ENCODE assay signal across 1 cellular context in genomic region chr5:43019615-43020293, GRCh38.
TF ChIP-seq lines count a peak whose summit lies in the region.

No MANE protein-coding gene starts in this region.

TF ChIP-seq in HepG2, 621 proteins besides CTCF, POLR2A, EP300 and RAD21 (continued from another document and continues in another):
- TF ChIP-seq SRY (CRISPR knock-in tag; IDR thresholded peaks at IDR 0.05) (0 out of 2 replicates have a peak, but pooled peaks have one; percentile 38), MYPOP (CRISPR knock-in tag; IDR thresholded peaks at IDR 0.05) (peak; percentile 97), REL (CRISPR knock-in tag; conservative IDR thresholded peaks at IDR 0.05) (0 out of 2 replicates have a peak, but pooled peaks have one; percentile 21), ZNF761 (CRISPR knock-in tag; conservative IDR thresholded peaks at IDR 0.05) (0 out of 2 replicates have a peak, but pooled peaks have one; percentile 39), ZNF317 (CRISPR knock-in tag; IDR thresholded peaks at IDR 0.05) (0 out of 2 replicates have a peak, but pooled peaks have one; percentile 27), CEBPB (IDR thresholded peaks at IDR 0.05; ENCODE audit: borderline replicate concordance, low read depth, low read length) (no peak), ZNF432 (CRISPR knock-in tag; IDR thresholded peaks at IDR 0.05; ENCODE audit: borderline replicate concordance) (no peak), ERF (CRISPR knock-in tag; IDR thresholded peaks at IDR 0.05) (peak; percentile 47; the same call in 1 of the 2 replicates), CEBPZ (IDR thresholded peaks at IDR 0.05; ENCODE audit: low read length) (no peak), ZNF276 (CRISPR knock-in tag; IDR thresholded peaks at IDR 0.05; ENCODE audit: low read depth) (0 out of 2 replicates have a peak, but pooled peaks have one; percentile 42), MED1 (CRISPR knock-in tag; IDR thresholded peaks at IDR 0.05) (peak; percentile 27; the same call in 1 of the 2 replicates), GZF1 (CRISPR knock-in tag; IDR thresholded peaks at IDR 0.05) (0 out of 2 replicates have a peak, but pooled peaks have one; percentile 23), TARDBP (CRISPR knock-in tag; IDR thresholded peaks at IDR 0.05) (peak; percentile 28; the same call in 1 of the 2 replicates), ZBTB37 (CRISPR knock-in tag; IDR thresholded peaks at IDR 0.05) (peak; percentile 100), KAT2B (IDR thresholded peaks at IDR 0.05; ENCODE audit: borderline replicate concordance, low read depth, low read length) (no peak), UBTF (CRISPR knock-in tag; IDR thresholded peaks at IDR 0.05) (peak; percentile 72), ZFX (CRISPR knock-in tag; IDR thresholded peaks at IDR 0.05; ENCODE audit: low read depth) (peak; percentile 38; the same call in 1 of the 2 replicates), BRCA1 (CRISPR knock-in tag; IDR thresholded peaks at IDR 0.05) (peak; percentile 42; the same call in 1 of the 2 replicates), ETV5 (CRISPR knock-in tag; IDR thresholded peaks at IDR 0.05; ENCODE audit: borderline replicate concordance) (peak; percentile 23; the same call in 1 of the 2 replicates), KMT2A (CRISPR knock-in tag; IDR thresholded peaks at IDR 0.05) (peak; percentile 85), ZSCAN9 (CRISPR knock-in tag; IDR thresholded peaks at IDR 0.05; ENCODE audit: borderline replicate concordance) (0 out of 2 replicates have a peak, but pooled peaks have one; percentile 31), IRF2 (CRISPR knock-in tag; IDR thresholded peaks at IDR 0.05) (peak; percentile 20; the same call in 1 of the 2 replicates), KDM2A (CRISPR knock-in tag; IDR thresholded peaks at IDR 0.05; ENCODE audit: borderline replicate concordance, low read depth) (peak; percentile 9; the same call in 1 of the 2 replicates), JUND (CRISPR knock-in tag; IDR thresholded peaks at IDR 0.05) (no peak), ELF3 (CRISPR knock-in tag; IDR thresholded peaks at IDR 0.05) (peak; percentile 90), HMG20A (CRISPR knock-in tag; IDR thresholded peaks at IDR 0.05; ENCODE audit: borderline replicate concordance) (peak; percentile 36; the same call in 1 of the 2 replicates), ATF1 (CRISPR knock-in tag; IDR thresholded peaks at IDR 0.05) (no peak), IKZF5 (CRISPR knock-in tag; IDR thresholded peaks at IDR 0.05) (peak; percentile 25; the same call in 1 of the 2 replicates), SAP130 (CRISPR knock-in tag; IDR thresholded peaks at IDR 0.05; ENCODE audit: low read depth) (peak; percentile 80), RFXAP (CRISPR knock-in tag; IDR thresholded peaks at IDR 0.05; ENCODE audit: borderline replicate concordance) (no peak), KAT8 (CRISPR knock-in tag; IDR thresholded peaks at IDR 0.05) (peak; percentile 47; the same call in 1 of the 2 replicates), ZNF580 (CRISPR knock-in tag; IDR thresholded peaks at IDR 0.05; ENCODE audit: borderline replicate concordance, low read depth) (peak; percentile 37; the same call in 1 of the 2 replicates), SALL1 (CRISPR knock-in tag; IDR thresholded peaks at IDR 0.05) (peak; percentile 53; the same call in 1 of the 2 replicates), RNF2 (conservative IDR thresholded peaks at IDR 0.05; ENCODE audit: low read depth) (no peak), NKX3-1 (CRISPR knock-in tag; IDR thresholded peaks at IDR 0.05) (0 out of 2 replicates have a peak, but pooled peaks have one; percentile 27), ZNF556 (CRISPR knock-in tag; IDR thresholded peaks at IDR 0.05; ENCODE audit: borderline replicate concordance) (0 out of 2 replicates have a peak, but pooled peaks have one; percentile 27), ZNF34 (CRISPR knock-in tag; IDR thresholded peaks at IDR 0.05; ENCODE audit: borderline replicate concordance) (peak; percentile 47; the same call in 1 of the 2 replicates), ISL2 (CRISPR knock-in tag; IDR thresholded peaks at IDR 0.05) (0 out of 2 replicates have a peak, but pooled peaks have one; percentile 11)
- TF ChIP-seq, protein P1, sequence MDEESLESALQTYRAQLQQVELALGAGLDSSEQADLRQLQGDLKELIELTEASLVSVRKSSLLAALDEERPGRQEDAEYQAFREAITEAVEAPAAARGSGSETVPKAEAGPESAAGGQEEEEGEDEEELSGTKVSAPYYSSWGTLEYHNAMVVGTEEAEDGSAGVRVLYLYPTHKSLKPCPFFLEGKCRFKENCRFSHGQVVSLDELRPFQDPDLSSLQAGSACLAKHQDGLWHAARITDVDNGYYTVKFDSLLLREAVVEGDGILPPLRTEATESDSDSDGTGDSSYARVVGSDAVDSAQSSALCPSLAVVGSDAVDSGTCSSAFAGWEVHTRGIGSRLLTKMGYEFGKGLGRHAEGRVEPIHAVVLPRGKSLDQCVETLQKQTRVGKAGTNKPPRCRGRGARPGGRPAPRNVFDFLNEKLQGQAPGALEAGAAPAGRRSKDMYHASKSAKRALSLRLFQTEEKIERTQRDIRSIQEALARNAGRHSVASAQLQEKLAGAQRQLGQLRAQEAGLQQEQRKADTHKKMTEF (CRISPR knock-in tag; IDR thresholded peaks at IDR 0.05) = peak; percentile 33; the same call in 1 of the 2 replicates
- TF ChIP-seq, protein P2, sequence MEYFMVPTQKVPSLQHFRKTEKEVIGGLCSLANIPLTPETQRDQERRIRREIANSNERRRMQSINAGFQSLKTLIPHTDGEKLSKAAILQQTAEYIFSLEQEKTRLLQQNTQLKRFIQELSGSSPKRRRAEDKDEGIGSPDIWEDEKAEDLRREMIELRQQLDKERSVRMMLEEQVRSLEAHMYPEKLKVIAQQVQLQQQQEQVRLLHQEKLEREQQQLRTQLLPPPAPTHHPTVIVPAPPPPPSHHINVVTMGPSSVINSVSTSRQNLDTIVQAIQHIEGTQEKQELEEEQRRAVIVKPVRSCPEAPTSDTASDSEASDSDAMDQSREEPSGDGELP (IDR thresholded peaks at IDR 0.05; ENCODE audit: borderline replicate concordance, low read depth) = peak; percentile 32; the same call in 1 of the 2 replicates
- TF ChIP-seq, protein P3, sequence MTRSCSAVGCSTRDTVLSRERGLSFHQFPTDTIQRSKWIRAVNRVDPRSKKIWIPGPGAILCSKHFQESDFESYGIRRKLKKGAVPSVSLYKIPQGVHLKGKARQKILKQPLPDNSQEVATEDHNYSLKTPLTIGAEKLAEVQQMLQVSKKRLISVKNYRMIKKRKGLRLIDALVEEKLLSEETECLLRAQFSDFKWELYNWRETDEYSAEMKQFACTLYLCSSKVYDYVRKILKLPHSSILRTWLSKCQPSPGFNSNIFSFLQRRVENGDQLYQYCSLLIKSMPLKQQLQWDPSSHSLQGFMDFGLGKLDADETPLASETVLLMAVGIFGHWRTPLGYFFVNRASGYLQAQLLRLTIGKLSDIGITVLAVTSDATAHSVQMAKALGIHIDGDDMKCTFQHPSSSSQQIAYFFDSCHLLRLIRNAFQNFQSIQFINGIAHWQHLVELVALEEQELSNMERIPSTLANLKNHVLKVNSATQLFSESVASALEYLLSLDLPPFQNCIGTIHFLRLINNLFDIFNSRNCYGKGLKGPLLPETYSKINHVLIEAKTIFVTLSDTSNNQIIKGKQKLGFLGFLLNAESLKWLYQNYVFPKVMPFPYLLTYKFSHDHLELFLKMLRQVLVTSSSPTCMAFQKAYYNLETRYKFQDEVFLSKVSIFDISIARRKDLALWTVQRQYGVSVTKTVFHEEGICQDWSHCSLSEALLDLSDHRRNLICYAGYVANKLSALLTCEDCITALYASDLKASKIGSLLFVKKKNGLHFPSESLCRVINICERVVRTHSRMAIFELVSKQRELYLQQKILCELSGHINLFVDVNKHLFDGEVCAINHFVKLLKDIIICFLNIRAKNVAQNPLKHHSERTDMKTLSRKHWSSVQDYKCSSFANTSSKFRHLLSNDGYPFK (CRISPR knock-in tag; IDR thresholded peaks at IDR 0.05; ENCODE audit: borderline replicate concordance) = 0 out of 2 replicates have a peak, but pooled peaks have one; percentile 12
- TF ChIP-seq, protein P4, sequence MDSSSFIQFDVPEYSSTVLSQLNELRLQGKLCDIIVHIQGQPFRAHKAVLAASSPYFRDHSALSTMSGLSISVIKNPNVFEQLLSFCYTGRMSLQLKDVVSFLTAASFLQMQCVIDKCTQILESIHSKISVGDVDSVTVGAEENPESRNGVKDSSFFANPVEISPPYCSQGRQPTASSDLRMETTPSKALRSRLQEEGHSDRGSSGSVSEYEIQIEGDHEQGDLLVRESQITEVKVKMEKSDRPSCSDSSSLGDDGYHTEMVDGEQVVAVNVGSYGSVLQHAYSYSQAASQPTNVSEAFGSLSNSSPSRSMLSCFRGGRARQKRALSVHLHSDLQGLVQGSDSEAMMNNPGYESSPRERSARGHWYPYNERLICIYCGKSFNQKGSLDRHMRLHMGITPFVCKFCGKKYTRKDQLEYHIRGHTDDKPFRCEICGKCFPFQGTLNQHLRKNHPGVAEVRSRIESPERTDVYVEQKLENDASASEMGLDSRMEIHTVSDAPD (CRISPR knock-in tag; IDR thresholded peaks at IDR 0.05) = peak; percentile 99
